Comparison of ENCODE assay signal across 8 cellular contexts in the genomic region with DNA sequence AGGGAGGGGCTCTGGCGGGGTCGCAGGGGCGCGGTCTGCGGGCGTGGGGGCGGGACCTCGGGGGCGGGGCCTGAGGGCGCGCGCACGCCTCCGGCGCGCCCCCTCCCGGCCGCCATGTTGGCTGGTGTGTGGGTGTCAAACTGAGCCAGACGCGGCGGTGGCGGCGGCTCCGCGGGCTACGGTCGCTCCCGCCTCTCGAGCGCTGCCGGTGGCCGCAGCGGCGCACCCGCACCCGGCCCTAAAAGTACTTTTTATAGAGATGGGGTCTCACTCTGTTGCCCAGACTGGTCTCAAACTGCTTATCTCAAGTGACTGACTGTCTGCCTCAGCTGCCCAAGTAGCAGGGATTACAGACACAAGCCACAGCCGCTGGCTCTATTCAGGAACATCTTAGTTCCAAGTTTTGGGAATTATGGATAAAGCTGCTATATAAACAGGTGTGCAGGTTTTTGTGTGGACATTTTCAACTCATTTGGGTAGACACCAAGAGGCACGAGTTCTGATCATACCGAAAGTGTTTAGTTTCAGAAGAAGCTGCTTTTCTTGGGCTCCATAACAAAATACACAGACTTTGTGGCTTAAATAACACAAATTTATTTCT. TPM values are rescaled to one million over a fixed set of nuclear protein-coding genes. Genes with fewer than 3 reads are reported as not detected.
DNase-seq lines count a peak whose midpoint lies in the region; ATAC-seq, FAIRE-seq and TF ChIP-seq lines count a peak whose summit lies in the region.
"Not testable (repeated sequence)": the region's sequence is repeated elsewhere in the genome, so short reads cannot be mapped to it uniquely, and the experiment has no call there.

No MANE protein-coding gene starts in this region.

- H3K9me3 Mint-ChIP-seq in activated T-cell treated with anti-CD3 and anti-CD28 coated beads, Interleukin-2, amount 50 U/mL, for 72 hours: not testable (repeated sequence)

- H3K4me1 Mint-ChIP-seq in activated T-cell treated with anti-CD3 and anti-CD28 coated beads, Interleukin-2, amount 50 U/mL, for 72 hours (ENCODE audit: low read depth): not testable (repeated sequence)

- H3K36me3 ChIP-seq in BE2C: not testable (repeated sequence)

- H3K27ac ChIP-seq in epithelial cell of prostate: peak overlapping the region; percentile 77

- DNase-seq in BE2C (peak; percentile 64), RCC 7860 (ENCODE audit: low spot score) (peak; percentile 1), mesenteric fat pad (ENCODE audit: low spot score) (peak; percentile 92)
- peak; percentile 52 to 84 for DNase-seq in activated T-cell treated with anti-CD3 and anti-CD28 coated beads, Interleukin-2, amount 50 U/mL, for 72 hours
- not testable (repeated sequence) for DNase-seq in epithelial cell of prostate (ENCODE audit: low read depth, low spot score)
- DNase-seq in stimulated activated CD4-positive, alpha-beta T cell treated with anti-CD3 and anti-CD28 coated beads, Interleukin-1b, Interleukin-23, amount 100 ng/mL, for 1 hour (ENCODE audit: low read depth in 2 of 2): peak; percentile 35 to 38

- TF ChIP-seq CTCF in BE2C (IDR thresholded peaks at IDR 0.05; ENCODE audit: low read depth, low read length): not testable (repeated sequence)

- not testable (repeated sequence) for H3K36me3 Mint-ChIP-seq in activated T-cell treated with anti-CD3 and anti-CD28 coated beads, Interleukin-2, amount 50 U/mL, for 72 hours (ENCODE audit: insufficient read depth in 2 of 2)

- not testable (repeated sequence) for FAIRE-seq in RCC 7860 (lab: Jason Lieb, UNC)

- peak overlapping the region; percentile 83 for H3K27ac Mint-ChIP-seq in activated T-cell treated with anti-CD3 and anti-CD28 coated beads, Interleukin-2, amount 50 U/mL, for 72 hours

- not testable (repeated sequence) for H3K4me1 ChIP-seq in BE2C

- H3K27me3 Mint-ChIP-seq in activated T-cell treated with anti-CD3 and anti-CD28 coated beads, Interleukin-2, amount 50 U/mL, for 72 hours (ENCODE audit: low read depth): not testable (repeated sequence)

- H3K4me3 ChIP-seq in BE2C (ENCODE audit: low read depth, low read length): peak overlapping the region; percentile 43

- not testable (repeated sequence) for H3K27me3 ChIP-seq in BE2C

- H3K4me3 Mint-ChIP-seq in activated T-cell treated with anti-CD3 and anti-CD28 coated beads, Interleukin-2, amount 50 U/mL, for 72 hours: peak overlapping the region; percentile 66 to 90

- not testable (repeated sequence) for H3K9me3 ChIP-seq in BE2C

- peak; percentile 65 for ATAC-seq in GM19043 (IDR thresholded peaks at IDR 0.05; ENCODE audit: low read depth, unreplicated experiment)
- peak; percentile 67 for ATAC-seq in HG03039 (IDR thresholded peaks at IDR 0.05; ENCODE audit: unreplicated experiment)
- peak; percentile 69 to 75 for ATAC-seq in activated T-cell treated with anti-CD3 and anti-CD28 coated beads, Interleukin-2, amount 50 U/mL, for 72 hours (replicated peaks in 1 of 2)

RNA-seq across cellular contexts. Expression of a gene that starts 16.2 kb away (rescaled TPM):
- polyA plus RNA-seq in BE2C (2012; ENCODE audit: insufficient read depth, insufficient read length, low read depth): not detected
- total RNA-seq in activated T-cell treated with anti-CD3 and anti-CD28 coated beads, Interleukin-2, amount 50 U/mL, for 72 hours: 1 to 10 TPM; 2.8 to 5.1 TPM
- total RNA-seq in mesenteric fat pad: 5.4 TPM
